31 cellular contexts compared by ENCODE assay signal in the genomic region with DNA sequence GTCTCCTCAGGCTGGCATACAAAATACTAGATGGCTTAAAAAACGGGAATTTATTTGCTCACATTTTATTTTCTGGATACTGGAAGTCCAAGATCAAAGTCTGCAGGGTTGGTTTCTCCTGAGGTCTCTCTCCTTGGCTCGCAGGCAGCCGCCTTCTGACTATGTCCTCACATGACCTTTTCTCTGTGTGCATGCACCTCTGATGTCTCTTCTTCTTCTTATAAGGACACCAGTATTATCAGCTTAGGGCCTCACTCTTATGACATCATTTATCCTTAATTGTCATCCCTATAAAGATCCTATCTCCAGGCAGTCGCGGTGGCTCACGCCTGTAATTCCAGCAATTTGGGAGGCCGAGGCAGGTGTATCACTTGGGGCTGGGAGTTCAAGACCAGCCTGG.
"Had no signal": no experiment of that assay in that cellular context is flagged by ENCODE, and none has a peak within 500 bp of the region (broad histone marks: within the 10 kb centered on the region; RNA-seq: fewer than 3 reads in every experiment).

No MANE protein-coding gene starts in this region.

- H3K9me3 Mint-ChIP-seq: naive B cell; natural killer cell treated with Interleukin-12 subunit alpha and Interleukin-12 subunit beta and Interleukin-15 and Interleukin-18, amount 100 ng/mL, for 72 hours; stimulated activated memory B cell treated with anti-CD40 and anti-IgM and Interleukin-4, amounts not matched to agents 10 μg/mL and 1 μg/mL and 100 μg/mL, for 72 hours; stimulated activated naive CD8-positive, alpha-beta T cell treated with anti-CD3 and anti-CD28 coated beads, Interleukin-15, amount 100 ng/mL, for 72 hours; type B pancreatic cell had no signal

- H3K36me3 Mint-ChIP-seq: naive B cell; naive thymus-derived CD8-positive, alpha-beta T cell; natural killer cell treated with Interleukin-12 subunit alpha and Interleukin-12 subunit beta and Interleukin-15 and Interleukin-18, amount 100 ng/mL, for 72 hours; stimulated activated memory B cell treated with anti-CD40 and anti-IgM and Interleukin-4, amounts not matched to agents 10 μg/mL and 1 μg/mL and 100 μg/mL, for 72 hours; type B pancreatic cell had no signal

- H3K27me3 ChIP-seq: ovary, testis, transverse colon, uterus had no signal

- H3K9me3 ChIP-seq: ovary, psoas muscle, spleen, suprapubic skin, testis, tibial artery, transverse colon, upper lobe of right lung, uterus had no signal

- ATAC-seq: naive thymus-derived CD8-positive, alpha-beta T cell; natural killer cell treated with Interleukin-12 subunit alpha and Interleukin-12 subunit beta and Interleukin-15 and Interleukin-18, amount 100 ng/mL, for 72 hours; psoas muscle; right cardiac atrium; sciatic nerve; stimulated activated memory B cell treated with anti-CD40 and anti-IgM and Interleukin-4, amounts not matched to agents 10 μg/mL and 1 μg/mL and 100 μg/mL, for 72 hours; stimulated activated naive CD8-positive, alpha-beta T cell treated with anti-CD3 and anti-CD28 coated beads, Interleukin-15, amount 100 ng/mL, for 72 hours; stimulated activated naive CD8-positive, alpha-beta T cell treated with anti-CD3 and anti-CD28 coated beads, Interleukin-15, Interleukin-2, amounts not matched to agents 100 U/mL and 50 U/mL, for 24 hours; upper lobe of right lung had no signal

- H3K27ac Mint-ChIP-seq: naive B cell; nephron progenitor cell; progenitor cell of endocrine pancreas; stimulated activated memory B cell treated with anti-CD40 and anti-IgM and Interleukin-4, amounts not matched to agents 10 μg/mL and 1 μg/mL and 100 μg/mL, for 72 hours; stimulated activated naive CD8-positive, alpha-beta T cell treated with anti-CD3 and anti-CD28 coated beads, Interleukin-15, amount 100 ng/mL, for 72 hours; type B pancreatic cell had no signal

- H3K36me3 ChIP-seq: ovary, spleen, suprapubic skin, tibial artery, transverse colon, upper lobe of right lung, uterus had no signal

- H3K4me1 Mint-ChIP-seq: stimulated activated memory B cell treated with anti-CD40 and anti-IgM and Interleukin-4, amounts not matched to agents 10 μg/mL and 1 μg/mL and 100 μg/mL, for 72 hours; stimulated activated naive CD8-positive, alpha-beta T cell treated with anti-CD3 and anti-CD28 coated beads, Interleukin-15, amount 100 ng/mL, for 72 hours had no signal

- H3K4me3 ChIP-seq: ovary, psoas muscle, skin epidermis, smooth muscle cell, spleen, suprapubic skin, testis, tibial artery, transverse colon, upper lobe of right lung, uterus had no signal

- H3K9ac ChIP-seq: parathyroid adenoma had no signal

- DNase-seq: naive B cell; naive thymus-derived CD8-positive, alpha-beta T cell; nephron progenitor cell; occipital lobe; ovary; psoas muscle; right cardiac atrium; spleen; stimulated activated CD4-positive, alpha-beta T cell treated with anti-CD3 and anti-CD28 coated beads, Interleukin-12 subunit alpha, Interleukin-12 subunit beta, amount 100 ng/mL, for 4 hours; stimulated activated CD4-positive, alpha-beta T cell treated with anti-CD3 and anti-CD28 coated beads, Interleukin-1b, Interleukin-23, amount 100 ng/mL, for 48 hours; stimulated activated CD4-positive, alpha-beta T cell treated with anti-CD3 and anti-CD28 coated beads, Interleukin-4, amount 100 ng/mL, for 1 hour; stimulated activated CD4-positive, alpha-beta T cell treated with anti-CD3 and anti-CD28 coated beads, Interleukin-4, amount 100 ng/mL, for 4 hours; stimulated activated CD8-positive, alpha-beta memory T cell treated with anti-CD3 and anti-CD28 coated beads, Interleukin-4, amount 100 ng/mL, for 48 hours; stimulated activated naive CD4-positive, alpha-beta T cell; stimulated activated naive CD8-positive, alpha-beta T cell treated with anti-CD3 and anti-CD28 coated beads, Interleukin-15, amount 100 ng/mL, for 72 hours; stimulated activated naive CD8-positive, alpha-beta T cell treated with anti-CD3 and anti-CD28 coated beads, Interleukin-15, Interleukin-2, amounts not matched to agents 100 U/mL and 50 U/mL, for 24 hours; substantia nigra; testis; tibial artery; transverse colon; upper lobe of right lung; uterus had no signal

- H3K27ac ChIP-seq: ovary, parathyroid adenoma, psoas muscle, skin epidermis, suprapubic skin, testis, tibial artery, transverse colon, upper lobe of right lung, uterus had no signal

- H3K27me3 Mint-ChIP-seq: progenitor cell of endocrine pancreas; stimulated activated naive CD8-positive, alpha-beta T cell treated with anti-CD3 and anti-CD28 coated beads, Interleukin-15, amount 100 ng/mL, for 72 hours; type B pancreatic cell had no signal

- H3K4me2 ChIP-seq: smooth muscle cell had no signal

- H3K4me3 Mint-ChIP-seq: naive B cell; naive thymus-derived CD8-positive, alpha-beta T cell; natural killer cell treated with Interleukin-12 subunit alpha and Interleukin-12 subunit beta and Interleukin-15 and Interleukin-18, amount 100 ng/mL, for 72 hours; nephron progenitor cell; stimulated activated memory B cell treated with anti-CD40 and anti-IgM and Interleukin-4, amounts not matched to agents 10 μg/mL and 1 μg/mL and 100 μg/mL, for 72 hours; stimulated activated naive CD8-positive, alpha-beta T cell treated with anti-CD3 and anti-CD28 coated beads, Interleukin-15, amount 100 ng/mL, for 72 hours; type B pancreatic cell had no signal

- H2AFZ ChIP-seq: parathyroid adenoma had no signal

- H3K79me2 ChIP-seq: parathyroid adenoma had no signal

- H3K4me1 ChIP-seq: parathyroid adenoma, psoas muscle, suprapubic skin, testis, tibial artery, transverse colon, upper lobe of right lung, uterus had no signal
